Comparison of ENCODE assay signal across 11 cellular contexts in the genomic region with DNA sequence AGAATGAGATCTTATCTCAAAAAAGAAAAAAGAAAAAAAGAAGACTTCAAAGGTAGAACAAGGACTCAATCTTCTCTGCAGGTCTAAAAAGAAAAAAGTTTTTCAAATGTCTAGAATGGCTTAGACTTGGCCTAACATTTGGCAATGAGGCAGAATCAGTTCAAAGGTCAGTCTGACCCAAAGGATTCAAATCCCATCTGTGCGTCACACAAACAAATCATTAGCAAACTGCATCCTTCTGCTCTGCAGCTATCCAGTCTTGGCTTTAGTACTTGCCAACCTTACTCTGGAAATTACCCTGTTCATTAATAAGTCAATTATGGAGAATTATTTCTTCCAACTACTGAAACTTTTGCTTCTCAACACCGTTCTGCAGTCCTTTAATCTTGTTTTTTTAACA. TPM values are rescaled to one million over a fixed set of nuclear protein-coding genes. Genes with fewer than 3 reads are reported as not detected.
A peak's percentile ranks its signal among the peaks of the same experiment; 100 is the strongest.
DNase-seq lines count a peak whose midpoint lies in the region; ATAC-seq and TF ChIP-seq lines count a peak whose summit lies in the region.
"Had no signal": no experiment of that assay in that cellular context is flagged by ENCODE, and none has a peak within 500 bp of the region (broad histone marks: within the 10 kb centered on the region; RNA-seq: fewer than 3 reads in every experiment).

No MANE protein-coding gene starts in this region.

- H2AFZ ChIP-seq in Karpas-422 (ENCODE audit: low read length) (no peak overlapping the region), osteoblast (ENCODE audit: low read length) (no peak overlapping the region)

- H3K36me3 ChIP-seq in Karpas-422 (ENCODE audit: insufficient read depth, low read length) = peaks cover 54% of the 10 kb centered on the region
- peaks cover 17% of the 10 kb centered on the region for H3K36me3 ChIP-seq in osteoblast (ENCODE audit: insufficient read depth, low read length)
- H3K36me3 ChIP-seq: ascending aorta had no signal

- H3K79me2 ChIP-seq in Karpas-422 (ENCODE audit: low read length) (peaks cover 86% of the 10 kb centered on the region), osteoblast (ENCODE audit: insufficient read depth, low read length) (peaks cover 84% of the 10 kb centered on the region)

- H3K27ac ChIP-seq in Karpas-422 (ENCODE audit: low read length) (peak overlapping the region; percentile 82), osteoblast (ENCODE audit: low read depth, low read length) (no peak overlapping the region)

- POLR2A ChIA-PET in GM10248 (lab: Yijun Ruan, JAX) = no interaction called here

- no peak for ATAC-seq in HG03457 (IDR thresholded peaks at IDR 0.05; ENCODE audit: unreplicated experiment)

- H3K9me3 ChIP-seq in Karpas-422 (ENCODE audit: low read length) (no peaks in the 10 kb centered on the region), osteoblast (ENCODE audit: low read depth, low read length) (no peaks in the 10 kb centered on the region)
- H3K9me3 ChIP-seq: ascending aorta had no signal

- H3K4me3 ChIP-seq in AG10803 (ENCODE audit: low read length) = no peak overlapping the region
- peak overlapping the region; percentile 97; the same call in 1 of the 2 replicates for H3K4me3 ChIP-seq in Karpas-422 (ENCODE audit: low read length)
- H3K4me3 ChIP-seq in fibroblast of mammary gland (ENCODE audit: control insufficient read depth, low read depth, low read length) = no peak overlapping the region
- no peak overlapping the region for H3K4me3 ChIP-seq in osteoblast (ENCODE audit: insufficient read depth, low read length)

- H3K9ac ChIP-seq in Karpas-422 (ENCODE audit: low read length) = peak overlapping the region; percentile 99; the same call in 1 of the 2 replicates

- H3K9me2 ChIP-seq in Karpas-422 (replicated peaks; ENCODE audit: insufficient read depth, low read length) = no peaks in the 10 kb centered on the region

- TF ChIP-seq CTCF in AG10803 (conservative IDR thresholded peaks at IDR 0.05; ENCODE audit: low read length) = no peak
- TF ChIP-seq CTCF in fibroblast of mammary gland (conservative IDR thresholded peaks at IDR 0.05; ENCODE audit: control insufficient read depth, insufficient read depth, low read depth, low read length) = no peak
- no peak for TF ChIP-seq CTCF in osteoblast (IDR thresholded peaks at IDR 0.05; ENCODE audit: extremely low read depth, low read depth, low read length)
- TF ChIP-seq CTCF in GM10248 (IDR thresholded peaks at IDR 0.05; ENCODE audit: control extremely low read depth, extremely low read depth, low read depth, missing control alignments) = no peak

- no peaks in the 10 kb centered on the region for H3K27me3 ChIP-seq in Karpas-422 (ENCODE audit: low read length)
- no peaks in the 10 kb centered on the region for H3K27me3 ChIP-seq in osteoblast (ENCODE audit: insufficient read depth, low read length)
- H3K27me3 ChIP-seq: ascending aorta had no signal

- H3K4me1 ChIP-seq in Karpas-422 (ENCODE audit: low read length) (peaks cover 44% of the 10 kb centered on the region), osteoblast (ENCODE audit: insufficient read depth, low read length) (peaks cover 29% of the 10 kb centered on the region)

- CTCF ChIA-PET in GM10248 (lab: Yijun Ruan, JAX) = interaction anchor here (2.8 kb wide), 1 partner anchor 15 kb away, joined by 8 read pairs; no protein-coding TSS in a partner anchor

- DNase-seq in AG10803 (ENCODE audit: low read depth) (peak; percentile 33), Karpas-422 (no peak), fibroblast of mammary gland (ENCODE audit: low read depth) (peak; percentile 87), osteoblast (ENCODE audit: insufficient read length, low spot score, missing footprints) (no peak), DMS 273 (lab: John Stamatoyannopoulos, UW; ENCODE audit: unreplicated experiment) (no peak), GM10248 (ENCODE audit: extremely low spot score) (no peak), ecto neural progenitor cell (ENCODE audit: low spot score) (no peak)
- DNase-seq: NCI-H1694, T-helper 2 cell had no signal

- H3K4me2 ChIP-seq in Karpas-422 (ENCODE audit: low read depth, low read length, poor library complexity, severe bottlenecking) = peak overlapping the region; percentile 92
- peak overlapping the region; percentile 94 for H3K4me2 ChIP-seq in osteoblast (ENCODE audit: insufficient read depth, low read length)

- H4K20me1 ChIP-seq in Karpas-422 (ENCODE audit: insufficient read depth, low read depth, low read length) (no peaks in the 10 kb centered on the region), osteoblast (ENCODE audit: insufficient read depth, low read length) (peaks cover 11% of the 10 kb centered on the region)

RNA-seq across cellular contexts. Expression of gene YAF2, which starts 3.1 kb away (rescaled TPM):
- 36.3 and 81.7 TPM in 2 replicates for total RNA-seq in Karpas-422 (2014; rRNA removed; shearing (Covaris generic); ENCODE audit: low replicate concordance)
- 19.9 and 20.0 TPM in 2 replicates for total RNA-seq in osteoblast

Comparison
In these comparisons a context has a peak if more than half of its experiments do, and no peak if none do; other contexts are left out.
1. DNase-seq: peak in AG10803 (single experiment) and fibroblast of mammary gland (single experiment); none in Karpas-422 (single experiment), osteoblast (single experiment), DMS 273 (single experiment), GM10248 (single experiment) and ecto neural progenitor cell (single experiment).